1 cellular context compared by ENCODE assay signal in the genomic region with DNA sequence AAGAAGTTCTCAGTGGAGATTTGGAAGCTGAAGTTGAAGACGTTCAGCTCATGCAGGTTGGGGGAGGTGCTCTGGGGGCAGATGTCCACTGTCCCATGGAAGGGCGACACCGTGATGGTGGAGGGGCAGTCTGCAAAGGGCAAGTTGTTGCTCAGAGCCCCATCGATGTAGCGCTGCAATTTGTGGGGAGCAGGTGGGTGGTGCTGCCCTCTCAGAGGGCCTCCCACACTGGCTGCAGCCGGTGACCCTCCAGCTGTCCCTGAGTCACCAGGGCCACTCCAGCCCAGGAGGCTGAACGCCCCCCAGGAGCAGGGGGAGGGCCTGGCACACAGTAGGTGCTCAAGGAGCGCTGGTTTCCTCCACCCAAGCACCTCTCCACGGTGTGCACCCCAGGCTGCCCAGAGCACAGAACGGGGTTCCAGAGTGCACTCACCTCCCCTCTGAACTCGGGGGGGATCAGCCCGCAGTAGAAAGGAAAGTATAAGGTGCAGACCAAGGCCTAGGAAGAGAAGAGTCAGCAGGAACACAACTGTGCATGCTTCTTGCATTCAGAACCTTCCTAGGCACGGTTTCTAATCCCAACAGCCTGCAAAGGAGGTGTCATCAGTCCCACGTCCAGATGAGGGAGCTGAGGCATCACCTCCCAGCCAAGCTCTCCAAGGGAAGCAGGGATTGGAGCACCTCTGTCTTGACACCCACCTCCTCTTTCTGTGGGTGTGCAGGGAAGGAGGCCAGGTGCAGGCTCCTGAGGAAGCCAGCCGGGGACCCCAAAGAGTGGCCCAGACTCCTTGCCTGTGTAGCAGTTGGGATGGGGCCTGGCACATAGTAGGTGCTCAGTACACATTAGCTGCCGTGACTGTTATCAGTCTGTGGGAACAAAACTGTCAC.
TF ChIP-seq lines count a peak whose summit lies in the region.

No MANE protein-coding gene starts in this region.

TF ChIP-seq in HCT116, 20 proteins besides CTCF, POLR2A, EP300 and RAD21 (continued from another document):
- TF ChIP-seq, protein P1, sequence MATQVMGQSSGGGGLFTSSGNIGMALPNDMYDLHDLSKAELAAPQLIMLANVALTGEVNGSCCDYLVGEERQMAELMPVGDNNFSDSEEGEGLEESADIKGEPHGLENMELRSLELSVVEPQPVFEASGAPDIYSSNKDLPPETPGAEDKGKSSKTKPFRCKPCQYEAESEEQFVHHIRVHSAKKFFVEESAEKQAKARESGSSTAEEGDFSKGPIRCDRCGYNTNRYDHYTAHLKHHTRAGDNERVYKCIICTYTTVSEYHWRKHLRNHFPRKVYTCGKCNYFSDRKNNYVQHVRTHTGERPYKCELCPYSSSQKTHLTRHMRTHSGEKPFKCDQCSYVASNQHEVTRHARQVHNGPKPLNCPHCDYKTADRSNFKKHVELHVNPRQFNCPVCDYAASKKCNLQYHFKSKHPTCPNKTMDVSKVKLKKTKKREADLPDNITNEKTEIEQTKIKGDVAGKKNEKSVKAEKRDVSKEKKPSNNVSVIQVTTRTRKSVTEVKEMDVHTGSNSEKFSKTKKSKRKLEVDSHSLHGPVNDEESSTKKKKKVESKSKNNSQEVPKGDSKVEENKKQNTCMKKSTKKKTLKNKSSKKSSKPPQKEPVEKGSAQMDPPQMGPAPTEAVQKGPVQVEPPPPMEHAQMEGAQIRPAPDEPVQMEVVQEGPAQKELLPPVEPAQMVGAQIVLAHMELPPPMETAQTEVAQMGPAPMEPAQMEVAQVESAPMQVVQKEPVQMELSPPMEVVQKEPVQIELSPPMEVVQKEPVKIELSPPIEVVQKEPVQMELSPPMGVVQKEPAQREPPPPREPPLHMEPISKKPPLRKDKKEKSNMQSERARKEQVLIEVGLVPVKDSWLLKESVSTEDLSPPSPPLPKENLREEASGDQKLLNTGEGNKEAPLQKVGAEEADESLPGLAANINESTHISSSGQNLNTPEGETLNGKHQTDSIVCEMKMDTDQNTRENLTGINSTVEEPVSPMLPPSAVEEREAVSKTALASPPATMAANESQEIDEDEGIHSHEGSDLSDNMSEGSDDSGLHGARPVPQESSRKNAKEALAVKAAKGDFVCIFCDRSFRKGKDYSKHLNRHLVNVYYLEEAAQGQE (IDR thresholded peaks at IDR 0.05; ENCODE audit: low read depth), result no peak
- TF ChIP-seq, protein P2, sequence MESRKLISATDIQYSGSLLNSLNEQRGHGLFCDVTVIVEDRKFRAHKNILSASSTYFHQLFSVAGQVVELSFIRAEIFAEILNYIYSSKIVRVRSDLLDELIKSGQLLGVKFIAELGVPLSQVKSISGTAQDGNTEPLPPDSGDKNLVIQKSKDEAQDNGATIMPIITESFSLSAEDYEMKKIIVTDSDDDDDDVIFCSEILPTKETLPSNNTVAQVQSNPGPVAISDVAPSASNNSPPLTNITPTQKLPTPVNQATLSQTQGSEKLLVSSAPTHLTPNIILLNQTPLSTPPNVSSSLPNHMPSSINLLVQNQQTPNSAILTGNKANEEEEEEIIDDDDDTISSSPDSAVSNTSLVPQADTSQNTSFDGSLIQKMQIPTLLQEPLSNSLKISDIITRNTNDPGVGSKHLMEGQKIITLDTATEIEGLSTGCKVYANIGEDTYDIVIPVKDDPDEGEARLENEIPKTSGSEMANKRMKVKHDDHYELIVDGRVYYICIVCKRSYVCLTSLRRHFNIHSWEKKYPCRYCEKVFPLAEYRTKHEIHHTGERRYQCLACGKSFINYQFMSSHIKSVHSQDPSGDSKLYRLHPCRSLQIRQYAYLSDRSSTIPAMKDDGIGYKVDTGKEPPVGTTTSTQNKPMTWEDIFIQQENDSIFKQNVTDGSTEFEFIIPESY (IDR thresholded peaks at IDR 0.05; ENCODE audit: extremely low read depth, insufficient replicate concordance, low read length), result no peak
- TF ChIP-seq EGR1 (IDR thresholded peaks at IDR 0.05; ENCODE audit: low read depth) (no peak), SRF (IDR thresholded peaks at IDR 0.05; ENCODE audit: low read depth) (no peak), FOSL1 (IDR thresholded peaks at IDR 0.05; ENCODE audit: low read depth) (no peak)
